Comparison of ENCODE assay signal across 8 cellular contexts in genomic region chr14:50677527-50678063, GRCh38. TPM values are rescaled to one million over a fixed set of nuclear protein-coding genes. Genes with fewer than 3 reads are reported as not detected.
DNase-seq lines count a peak whose midpoint lies in the region; ATAC-seq and TF ChIP-seq lines count a peak whose summit lies in the region.

No MANE protein-coding gene starts in this region.

- peak overlapping the region; percentile 71; the same call in 1 of the 2 replicates for H2AFZ ChIP-seq in OCI-LY1 (ENCODE audit: low read length)

- H3K9me2 ChIP-seq in OCI-LY1 (ENCODE audit: low read depth, low read length), result no peaks in the 10 kb centered on the region

- H3K9me3 ChIP-seq in OCI-LY1 (ENCODE audit: low read length) (no peaks in the 10 kb centered on the region), esophagus squamous epithelium (no peaks in the 10 kb centered on the region), thymus (ENCODE audit: control insufficient read depth) (no peaks in the 10 kb centered on the region)

- no peak for TF ChIP-seq POLR2A in esophagus squamous epithelium (IDR thresholded peaks at IDR 0.05)

- H3K79me2 ChIP-seq in OCI-LY1 (ENCODE audit: insufficient read depth, low read length), result no peaks in the 10 kb centered on the region

- WGBS in esophagus squamous epithelium, 2 donors, result 8 to 11% methylated on average over 5 of the region's 5 CpGs
- WGBS in thymus, result 19% methylated on average over 5 of the region's 5 CpGs

- no peak for TF ChIP-seq CTCF in OCI-LY1 (IDR thresholded peaks at IDR 0.05; ENCODE audit: low read length)
- TF ChIP-seq CTCF in esophagus squamous epithelium (IDR thresholded peaks at IDR 0.05), result no peak

- H3K4me3 ChIP-seq in OCI-LY1 (ENCODE audit: low read depth, low read length, poor library complexity, severe bottlenecking) (no peak overlapping the region), esophagus squamous epithelium (peak overlapping the region in 1 of 4 donors; percentile 22), thymus (ENCODE audit: low read length) (no peak overlapping the region)

- peak overlapping the region; percentile 50 for H3K4me2 ChIP-seq in OCI-LY1 (ENCODE audit: low read length)

- H3K27me3 ChIP-seq in OCI-LY1 (ENCODE audit: insufficient read depth, low read length) (no peaks in the 10 kb centered on the region), esophagus squamous epithelium (no peaks in the 10 kb centered on the region), thymus (ENCODE audit: control insufficient read depth, insufficient read depth) (no peaks in the 10 kb centered on the region)

- H3K27ac ChIP-seq in OCI-LY1 (ENCODE audit: low read depth, low read length, poor library complexity, severe bottlenecking) (no peak overlapping the region), esophagus squamous epithelium (peak overlapping the region in 3 of 4 donors; percentile 18 to 56 (median 22)), thymus (ENCODE audit: low read depth) (peak overlapping the region; percentile 25)

- peak; percentile 74 for ATAC-seq in GM21619 (IDR thresholded peaks at IDR 0.05; ENCODE audit: unreplicated experiment)

- intact Hi-C loops in esophagus squamous epithelium (cut with DNase I), result no loop called here

- no peaks in the 10 kb centered on the region for H4K20me1 ChIP-seq in OCI-LY1 (ENCODE audit: insufficient read depth, low read length)

- no peaks in the 10 kb centered on the region for H3F3A ChIP-seq in OCI-LY1 (ENCODE audit: insufficient read depth, low read length)

- H3K9ac ChIP-seq in OCI-LY1 (ENCODE audit: low read length), result no peak overlapping the region

- no peaks in the 10 kb centered on the region for H3K36me3 ChIP-seq in OCI-LY1 (ENCODE audit: insufficient read depth, low read length)
- no peaks in the 10 kb centered on the region for H3K36me3 ChIP-seq in esophagus squamous epithelium
- H3K36me3 ChIP-seq in thymus (ENCODE audit: control insufficient read depth, insufficient read depth), result no peaks in the 10 kb centered on the region

- DNase-seq in AML-193 (lab: John Stamatoyannopoulos, UW), result peak; percentile 26 to 43
- no peak for DNase-seq in esophagus squamous epithelium (lab: John Stamatoyannopoulos, UW)
- no peak for DNase-seq in activated CD4-positive, alpha-beta T cell treated with anti-CD3 and anti-CD28 coated beads for 1 hour
- no peak for DNase-seq in anterior cingulate cortex (lab: John Stamatoyannopoulos, UW)
- no peak for DNase-seq in activated naive CD4-positive, alpha-beta T cell (lab: John Stamatoyannopoulos, UW)

- H3K4me1 ChIP-seq in OCI-LY1 (ENCODE audit: insufficient read depth, low read length, severe bottlenecking) (peaks cover 15% of the 10 kb centered on the region), esophagus squamous epithelium (peaks cover 0 to 17% (median 11%) of the 10 kb centered on the region in 3 donors), thymus (ENCODE audit: control insufficient read depth, insufficient read depth, low read length) (no peaks in the 10 kb centered on the region)

RNA-seq across cellular contexts. Expression of gene SAV1, which starts 9.5 kb away (rescaled TPM):
- 10 to 100 TPM; 13.5 to 25.0 (median 19.2) TPM for total RNA-seq in esophagus squamous epithelium
- polyA plus RNA-seq in thymus, result 25.9 TPM

Comparison
In these comparisons a context has a peak if more than half of its experiments do, and no peak if none do; other contexts are left out.
1. DNase-seq: peak in AML-193 (2 of 2); none in esophagus squamous epithelium (single experiment), activated CD4-positive, alpha-beta T cell treated with anti-CD3 and anti-CD28 coated beads for 1 hour (single experiment), anterior cingulate cortex (0 of 58) and activated naive CD4-positive, alpha-beta T cell (0 of 4).